Comparison of ENCODE assay signal across 1 cellular context in the genomic region with DNA sequence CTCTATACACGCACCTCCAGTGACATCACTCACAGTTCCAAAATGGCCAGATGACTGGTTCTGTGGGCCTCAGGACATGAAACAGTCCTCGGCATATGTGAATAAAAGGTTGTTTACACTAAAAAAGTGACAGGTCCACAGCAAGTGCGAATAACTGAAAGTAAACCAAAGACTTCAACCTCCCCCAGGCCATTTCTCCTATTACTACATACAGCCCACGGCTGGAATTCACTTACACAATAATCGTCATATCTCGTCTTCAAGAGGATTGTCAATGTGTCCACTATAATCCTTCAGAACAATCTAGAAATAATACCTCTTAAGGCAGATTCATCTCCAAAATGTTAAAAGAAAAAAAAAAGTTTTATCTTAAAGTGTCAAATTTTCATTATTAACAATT.
TF ChIP-seq lines count a peak whose summit lies in the region.

No MANE protein-coding gene starts in this region.

TF ChIP-seq in K562, 482 proteins besides CTCF, POLR2A, EP300 and RAD21:
- TF ChIP-seq MIER1 (IDR thresholded peaks at IDR 0.05; ENCODE audit: low read depth) (no peak), HCFC1 (IDR thresholded peaks at IDR 0.05; ENCODE audit: low read depth, low read length) (no peak)
